In the genomic region with DNA sequence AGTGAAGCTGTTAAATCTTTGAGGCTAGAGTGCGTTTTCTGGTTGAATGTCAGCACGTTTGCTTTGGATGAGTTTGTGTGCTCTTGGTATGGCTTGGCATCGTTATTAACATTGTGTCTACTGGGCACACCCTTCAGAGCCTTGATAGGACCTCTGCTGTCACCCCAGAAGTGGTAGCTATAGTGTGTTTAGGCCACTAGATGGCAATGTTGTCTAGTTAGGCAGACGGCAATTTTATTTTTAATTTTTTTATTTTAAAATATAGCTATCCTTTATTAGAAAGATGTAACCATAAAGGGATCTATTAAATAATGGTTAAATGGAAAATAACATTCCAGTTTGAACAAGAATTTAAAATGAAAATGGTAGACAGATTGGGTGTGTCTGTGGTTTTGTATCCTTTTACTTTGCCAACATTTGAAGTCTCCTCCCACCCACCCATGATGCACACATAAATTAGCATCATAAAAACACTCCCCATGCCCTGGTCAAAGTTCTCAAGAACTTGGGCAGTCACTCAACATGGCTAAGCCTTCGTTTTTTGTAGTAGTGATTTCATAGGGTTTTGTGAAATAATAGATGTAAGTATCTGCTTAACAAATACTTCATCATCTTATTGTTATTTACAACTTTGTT, we compare ENCODE assay signal across 8 cellular contexts.
DNase-seq lines count a peak whose midpoint lies in the region; ATAC-seq, FAIRE-seq and TF ChIP-seq lines count a peak whose summit lies in the region.

No MANE protein-coding gene starts in this region.

- no peak overlapping the region for H3K4me3 ChIP-seq in HL-60 (replicated peaks; ENCODE audit: insufficient read depth, low read length)
- no peak overlapping the region for H3K4me3 ChIP-seq in kidney (ENCODE audit: low read length in 2 of 2)

- DNase-seq in NCI-H345 (lab: John Stamatoyannopoulos, UW) (peak; percentile 0), NCI-H345 treated with DMSO at 0.1 percent for 48 hours (lab: John Stamatoyannopoulos, UW; ENCODE audit: unreplicated experiment) (no peak), HL-60 (ENCODE audit: low read depth in 1 of 2, low spot score in 1 of 2) (peak; percentile 2 to 18), kidney (no peak), activated gamma-delta T cell (lab: John Stamatoyannopoulos, UW) (no peak)
- peak; percentile 6 for DNase-seq in activated CD8-positive, alpha-beta T cell treated with anti-CD3 and anti-CD28 coated beads for 36 hours
- no peak for DNase-seq in activated CD8-positive, alpha-beta memory T cell treated with anti-CD3 and anti-CD28 coated beads, Interleukin-2, amount 50 U/mL, for 48 hours

- peak; percentile 21 for TF ChIP-seq CTCF in HL-60 (IDR thresholded peaks at IDR 0.05; ENCODE audit: insufficient read depth, low read length)
- peak; percentile 75 for TF ChIP-seq CTCF in activated CD8-positive, alpha-beta T cell treated with anti-CD3 and anti-CD28 coated beads for 36 hours (IDR thresholded peaks at IDR 0.05)
- TF ChIP-seq CTCF in kidney (IDR thresholded peaks at IDR 0.05; ENCODE audit: borderline replicate concordance, extremely low read depth, insufficient read depth) = peak; percentile 46

- no peaks in the 10 kb centered on the region for H3K27me3 ChIP-seq in HL-60 (ENCODE audit: insufficient read depth, poor library complexity, severe bottlenecking)

- H3K4me1 ChIP-seq in kidney (ENCODE audit: control insufficient read depth in 1 of 2, insufficient read depth in 1 of 2, low read depth in 1 of 2, low read length in 2 of 2) = no peaks in the 10 kb centered on the region

- CTCF ChIA-PET in activated CD8-positive, alpha-beta T cell treated with anti-CD3 and anti-CD28 coated beads for 36 hours (lab: Charles Lee) = interaction anchor here (0.6 to 4.3 kb wide), 14 partner anchors 9 to 677 kb away, joined by 3 to 48 read pairs (median 3); no protein-coding TSS in a partner anchor

- no peak overlapping the region for H3K4me3 Mint-ChIP-seq in activated CD8-positive, alpha-beta T cell treated with anti-CD3 and anti-CD28 coated beads for 36 hours

- H3K4me1 Mint-ChIP-seq in activated CD8-positive, alpha-beta T cell treated with anti-CD3 and anti-CD28 coated beads for 36 hours (ENCODE audit: low read depth) = no peaks in the 10 kb centered on the region

- H3K27ac Mint-ChIP-seq in activated CD8-positive, alpha-beta T cell treated with anti-CD3 and anti-CD28 coated beads for 36 hours = no peak overlapping the region

- intact Hi-C loops in activated CD8-positive, alpha-beta T cell treated with anti-CD3 and anti-CD28 coated beads for 36 hours (cut with micrococcal nuclease) = loop anchor here (5.0 to 10.0 kb wide), 2 partner anchors 196 to 518 kb away; no protein-coding TSS in a partner anchor
- intact Hi-C loops in kidney (cut with DNase I) = no loop called here

- POLR2A ChIA-PET in activated CD8-positive, alpha-beta T cell treated with anti-CD3 and anti-CD28 coated beads for 36 hours (lab: Charles Lee) = no interaction called here

- no peak overlapping the region for H3K27ac ChIP-seq in HL-60 (replicated peaks)
- no peak overlapping the region for H3K27ac ChIP-seq in kidney (ENCODE audit: low read depth in 2 of 2, low read length in 2 of 2)

- H3K36me3 Mint-ChIP-seq in activated CD8-positive, alpha-beta T cell treated with anti-CD3 and anti-CD28 coated beads for 36 hours (ENCODE audit: low read depth) = no peaks in the 10 kb centered on the region

- H3K9me3 ChIP-seq in kidney (ENCODE audit: control insufficient read depth in 1 of 2, low read length in 2 of 2) = no peaks in the 10 kb centered on the region

- no peaks in the 10 kb centered on the region for H3K36me3 ChIP-seq in kidney (ENCODE audit: control insufficient read depth in 1 of 2, insufficient read depth in 2 of 2, low read length in 2 of 2)

- FAIRE-seq in kidney (lab: Jason Lieb, UNC) = no peak

- peaks cover 2% of the 10 kb centered on the region for H3K27me3 Mint-ChIP-seq in activated CD8-positive, alpha-beta T cell treated with anti-CD3 and anti-CD28 coated beads for 36 hours

- no peak overlapping the region for H3K9ac ChIP-seq in kidney (ENCODE audit: low read length in 2 of 2)

- peak; percentile 57 for ATAC-seq in GM21360 (IDR thresholded peaks at IDR 0.05; ENCODE audit: unreplicated experiment)
- peak; percentile 68 for ATAC-seq in activated CD8-positive, alpha-beta T cell treated with anti-CD3 and anti-CD28 coated beads for 36 hours

- no peaks in the 10 kb centered on the region for H3K9me3 Mint-ChIP-seq in activated CD8-positive, alpha-beta T cell treated with anti-CD3 and anti-CD28 coated beads for 36 hours

Comparison
In these comparisons a context has a peak if more than half of its experiments do, and no peak if none do; other contexts are left out.
1. DNase-seq: peak in NCI-H345 (single experiment), HL-60 (2 of 2) and activated CD8-positive, alpha-beta T cell treated with anti-CD3 and anti-CD28 coated beads for 36 hours (single experiment); none in NCI-H345 treated with DMSO at 0.1 percent for 48 hours (single experiment), kidney (single experiment), activated CD8-positive, alpha-beta memory T cell treated with anti-CD3 and anti-CD28 coated beads, Interleukin-2, amount 50 U/mL, for 48 hours (single experiment) and activated gamma-delta T cell (single experiment).
2. CTCF ChIP-seq: peak in every context shown above with its lines; median percentile 75 in activated CD8-positive, alpha-beta T cell treated with anti-CD3 and anti-CD28 coated beads for 36 hours; 46 in kidney; 21 in HL-60.